13 cellular contexts compared by ENCODE assay signal in the genomic region with DNA sequence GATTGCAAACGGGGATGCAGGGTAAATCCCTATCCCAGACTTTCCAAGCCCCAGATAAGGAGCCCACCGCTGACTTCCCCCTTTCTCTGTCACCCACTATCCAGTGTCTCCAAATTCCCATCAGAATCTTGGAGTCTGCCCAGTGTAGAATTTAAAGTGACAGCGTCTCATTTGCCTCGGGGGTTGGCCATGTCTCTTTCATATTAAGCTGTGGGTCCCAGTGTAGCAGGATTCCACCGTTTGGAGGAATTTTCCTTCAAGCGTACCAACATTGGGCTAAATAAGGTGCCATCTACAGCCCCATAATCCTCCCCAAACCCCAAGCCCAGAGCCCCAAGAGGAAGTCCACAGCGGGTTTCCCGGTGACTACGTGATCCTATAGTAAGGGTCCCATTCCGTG. TPM values are rescaled to one million over a fixed set of nuclear protein-coding genes. Genes with fewer than 3 reads are reported as not detected.
DNase-seq lines count a peak whose midpoint lies in the region; ATAC-seq and TF ChIP-seq lines count a peak whose summit lies in the region.
"Had no signal": no experiment of that assay in that cellular context is flagged by ENCODE, and none has a peak within 500 bp of the region (broad histone marks: within the 10 kb centered on the region; RNA-seq: fewer than 3 reads in every experiment).

No MANE protein-coding gene starts in this region.

- no peak for TF ChIP-seq EP300 in upper lobe of left lung (IDR thresholded peaks at IDR 0.05)

- H3K4me1 ChIP-seq in cardiac muscle cell (ENCODE audit: low read depth) (no peaks in the 10 kb centered on the region), mesodermal cell (ENCODE audit: control insufficient read depth, insufficient read depth, low read length, poor library complexity, severe bottlenecking) (peaks cover 4% of the 10 kb centered on the region), upper lobe of left lung (peaks cover 0 to 12% (median 8%) of the 10 kb centered on the region in 4 donors), aorta (ENCODE audit: control insufficient read depth in 1 of 2, insufficient read depth in 2 of 2, low read length in 2 of 2) (no peaks in the 10 kb centered on the region)

- no peak overlapping the region for H3K27ac Mint-ChIP-seq in chondrocyte (ENCODE audit: unreplicated experiment)
- H3K27ac Mint-ChIP-seq in activated CD4-positive, alpha-beta T cell treated with anti-CD3 and anti-CD28 coated beads, Interleukin-2, amount 10 ng/mL, durations not matched to agents 7 days and 5 days: no peak overlapping the region
- H3K27ac Mint-ChIP-seq: activated naive CD8-positive, alpha-beta T cell had no signal

- no peak for TF ChIP-seq POLR2A in upper lobe of left lung (IDR thresholded peaks at IDR 0.05)

- H3K27me3 Mint-ChIP-seq in chondrocyte (ENCODE audit: low read depth): peaks cover 43% of the 10 kb centered on the region
- peaks cover 27% of the 10 kb centered on the region for H3K27me3 Mint-ChIP-seq in activated CD4-positive, alpha-beta T cell treated with anti-CD3 and anti-CD28 coated beads, Interleukin-2, amount 10 ng/mL, durations not matched to agents 7 days and 5 days

- POLR2A ChIA-PET in activated CD4-positive, alpha-beta T cell treated with anti-CD3 and anti-CD28 coated beads, Interleukin-2, amount 10 ng/mL, durations not matched to agents 7 days and 5 days (lab: Charles Lee): no interaction called here

- no peak overlapping the region for H3K27ac ChIP-seq in cardiac muscle cell
- H3K27ac ChIP-seq in mesodermal cell (ENCODE audit: low read depth, low read length, severe bottlenecking): no peak overlapping the region
- no peak overlapping the region for H3K27ac ChIP-seq in upper lobe of left lung
- no peak overlapping the region for H3K27ac ChIP-seq in aorta (ENCODE audit: low read depth in 1 of 2, low read length in 2 of 2)
- H3K27ac ChIP-seq: vagina had no signal

- CTCF ChIA-PET in activated CD4-positive, alpha-beta T cell treated with anti-CD3 and anti-CD28 coated beads, Interleukin-2, amount 10 ng/mL, durations not matched to agents 7 days and 5 days (lab: Charles Lee): no interaction called here

- H3K36me3 Mint-ChIP-seq in chondrocyte (ENCODE audit: low read depth): no peaks in the 10 kb centered on the region
- no peaks in the 10 kb centered on the region for H3K36me3 Mint-ChIP-seq in activated CD4-positive, alpha-beta T cell treated with anti-CD3 and anti-CD28 coated beads, Interleukin-2, amount 10 ng/mL, durations not matched to agents 7 days and 5 days (ENCODE audit: low read depth)
- H3K36me3 Mint-ChIP-seq: activated naive CD8-positive, alpha-beta T cell had no signal

- ATAC-seq in Right ventricle myocardium superior (ENCODE audit: poor library complexity): no peak
- no peak for ATAC-seq in upper lobe of left lung (ENCODE audit: low FRiP score in 2 of 2)
- ATAC-seq in aorta (ENCODE audit: low FRiP score): no peak

- DNase-seq in cardiac muscle cell (ENCODE audit: low read depth in 1 of 2, low spot score in 1 of 2) (no peak), Right ventricle myocardium superior (no peak), chondrocyte (ENCODE audit: low spot score) (no peak), upper lobe of left lung (no peak), aorta (no peak), SIG-M5 (lab: John Stamatoyannopoulos, UW) (no peak)
- no peak for DNase-seq in activated CD4-positive, alpha-beta T cell treated with anti-CD3 and anti-CD28 coated beads, Interleukin-2, amount 10 ng/mL, durations not matched to agents 7 days and 5 days
- DNase-seq: NCI-H1048, NCI-H446 had no signal

- H3K4me1 Mint-ChIP-seq in chondrocyte (ENCODE audit: low read depth): peaks cover 13% of the 10 kb centered on the region
- peaks cover 3% of the 10 kb centered on the region for H3K4me1 Mint-ChIP-seq in activated CD4-positive, alpha-beta T cell treated with anti-CD3 and anti-CD28 coated beads, Interleukin-2, amount 10 ng/mL, durations not matched to agents 7 days and 5 days

- WGBS in mesodermal cell (ENCODE audit: insufficient coverage in 2 of 2), 2 experiments: 0% methylated on average over 6 to 9 of the region's 10 CpGs
- WGBS in upper lobe of left lung, 2 donors: 2% methylated on average over 8 to 10 of the region's 10 CpGs
- 1 to 2% methylated on average over 10 of the region's 10 CpGs for WGBS in aorta, 2 donors

- no peaks in the 10 kb centered on the region for H3K9me3 Mint-ChIP-seq in chondrocyte (ENCODE audit: low read depth)
- peaks cover 6% of the 10 kb centered on the region for H3K9me3 Mint-ChIP-seq in activated CD4-positive, alpha-beta T cell treated with anti-CD3 and anti-CD28 coated beads, Interleukin-2, amount 10 ng/mL, durations not matched to agents 7 days and 5 days

- H3K9me3 ChIP-seq in cardiac muscle cell (ENCODE audit: low read depth) (no peaks in the 10 kb centered on the region), mesodermal cell (ENCODE audit: control insufficient read depth, low read length) (no peaks in the 10 kb centered on the region), upper lobe of left lung (no peaks in the 10 kb centered on the region), aorta (ENCODE audit: control insufficient read depth, low read length) (no peaks in the 10 kb centered on the region)
- H3K9me3 ChIP-seq: vagina had no signal

- H3K36me3 ChIP-seq in cardiac muscle cell (no peaks in the 10 kb centered on the region), mesodermal cell (ENCODE audit: control insufficient read depth, insufficient read depth, low read length) (no peaks in the 10 kb centered on the region), upper lobe of left lung (no peaks in the 10 kb centered on the region), aorta (ENCODE audit: control insufficient read depth in 1 of 2, insufficient read depth in 2 of 2, low read length in 1 of 2) (no peaks in the 10 kb centered on the region)
- H3K36me3 ChIP-seq: vagina had no signal

- TF ChIP-seq CTCF in cardiac muscle cell (IDR thresholded peaks at IDR 0.05; ENCODE audit: low read depth, low read length): no peak
- no peak for TF ChIP-seq CTCF in chondrocyte (IDR thresholded peaks at IDR 0.05)
- TF ChIP-seq CTCF in upper lobe of left lung (IDR thresholded peaks at IDR 0.05): no peak

- H3K4me3 ChIP-seq in cardiac muscle cell (peak overlapping the region; percentile 49), mesodermal cell (ENCODE audit: extremely low read depth, insufficient read depth, low read length, poor library complexity, severe bottlenecking) (peak overlapping the region; percentile 51), upper lobe of left lung (peak overlapping the region in 3 of 4 donors; percentile 19 to 60 (median 45)), aorta (ENCODE audit: low read length in 2 of 2) (no peak overlapping the region)

- H3K27me3 ChIP-seq in cardiac muscle cell (peaks cover 14% of the 10 kb centered on the region), upper lobe of left lung (peaks cover 0 to 24% (median 9%) of the 10 kb centered on the region in 4 donors), aorta (ENCODE audit: control insufficient read depth in 1 of 2, insufficient read depth in 2 of 2, low read length in 1 of 2) (no peaks in the 10 kb centered on the region)

- peak overlapping the region; percentile 58 for H3K4me3 Mint-ChIP-seq in chondrocyte (ENCODE audit: unreplicated experiment)
- H3K4me3 Mint-ChIP-seq in activated CD4-positive, alpha-beta T cell treated with anti-CD3 and anti-CD28 coated beads, Interleukin-2, amount 10 ng/mL, durations not matched to agents 7 days and 5 days: no peak overlapping the region
- H3K4me3 Mint-ChIP-seq: activated naive CD8-positive, alpha-beta T cell had no signal

- intact Hi-C loops in Right ventricle myocardium superior (cut with DNase I) (loop anchor here (10.0 kb wide), 2 partner anchors 543 to 773 kb away; no protein-coding TSS in a partner anchor), aorta (cut with DNase I) (no loop called here)

RNA-seq across cellular contexts. Expression of a gene that starts 1.1 kb away (rescaled TPM):
- total RNA-seq in cardiac muscle cell: 5.2 and 8.2 TPM in 2 replicates
- polyA plus RNA-seq in cardiac muscle cell: 4.5 and 4.9 TPM in 2 replicates
- total RNA-seq in Right ventricle myocardium superior: 0.54 TPM
- 0.07 to 0.22 TPM in 2 of 3 replicates, not detected in the other for total RNA-seq in chondrocyte
- polyA plus RNA-seq in mesodermal cell (2013, experiment 1 of 2): 8.0 TPM
- 6.3 TPM for polyA plus RNA-seq in mesodermal cell (2013, experiment 2 of 2)
- 10 to 100 TPM in 1 of 6 donors, 1 to 10 TPM in 1, under 1 TPM in 3, not detected in 1; 0.30 to 10.9 (median 0.72) TPM for total RNA-seq in upper lobe of left lung
- not detected for total RNA-seq in activated CD4-positive, alpha-beta T cell treated with anti-CD3 and anti-CD28 coated beads, Interleukin-2, amount 10 ng/mL, durations not matched to agents 7 days and 5 days
- under 1 TPM; 0.23 to 0.48 TPM for total RNA-seq in aorta
- polyA plus RNA-seq in aorta: 1 to 10 TPM in 1 of 2 donors, under 1 TPM in 1; 0.63 to 5.0 TPM
- total RNA-seq: activated CD8-positive, alpha-beta memory T cell treated with anti-CD3 and anti-CD28 coated beads for 36 hours had no signal

Comparison
In these comparisons a context has a peak if more than half of its experiments do, and no peak if none do; other contexts are left out.
1. H3K4me3 ChIP-seq: peak in cardiac muscle cell (single experiment), mesodermal cell (single experiment) and upper lobe of left lung (3 of 4); none in aorta (0 of 2).